Comparison of ENCODE assay signal across 9 cellular contexts in the genomic region with DNA sequence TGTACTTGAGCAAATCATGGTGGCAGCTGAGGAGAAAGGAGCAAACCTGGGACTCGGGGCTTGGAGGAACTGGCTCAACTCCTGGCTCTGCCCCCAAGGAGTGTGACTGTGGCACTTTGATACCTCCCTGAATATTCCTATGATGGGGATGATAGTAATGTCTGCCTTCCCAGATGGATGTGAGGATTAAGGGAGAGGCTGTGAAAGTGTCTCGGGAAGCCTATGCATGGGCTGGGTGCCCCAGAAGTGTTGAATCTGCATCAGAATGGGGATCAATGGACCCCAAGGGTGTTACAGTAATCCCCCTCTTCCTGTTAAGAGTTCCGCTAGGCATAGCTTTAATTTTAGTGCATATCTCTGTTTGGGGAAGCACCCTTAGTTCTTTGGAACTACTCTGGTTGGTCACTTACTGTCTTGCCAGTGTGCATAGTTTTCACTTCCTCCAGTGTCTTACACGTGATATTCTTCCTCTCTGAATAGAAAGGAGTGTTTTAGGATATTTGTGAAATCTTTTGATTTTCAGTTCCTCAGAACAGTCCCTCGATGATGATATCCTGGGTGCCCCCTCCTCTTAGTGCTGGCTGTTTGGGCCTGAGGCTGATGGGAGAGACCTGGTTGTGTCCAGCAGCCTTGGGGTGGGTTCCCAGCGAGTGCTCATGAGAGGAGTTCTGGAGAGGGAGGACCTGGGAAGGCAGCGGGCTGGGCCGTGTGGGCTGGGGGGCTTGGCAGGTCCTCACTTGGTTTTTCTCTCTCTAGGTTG.
DNase-seq lines count a peak whose midpoint lies in the region; ATAC-seq and FAIRE-seq lines count a peak whose summit lies in the region.
"Had no signal": no experiment of that assay in that cellular context is flagged by ENCODE, and none has a peak within 500 bp of the region (broad histone marks: within the 10 kb centered on the region; RNA-seq: fewer than 3 reads in every experiment).

No MANE protein-coding gene starts in this region.

- H3K36me3 ChIP-seq in iPS DF 6.9 (ENCODE audit: control insufficient read depth, insufficient read depth, low read length): no peaks in the 10 kb centered on the region

- peak; percentile 25 for DNase-seq in iPS DF 6.9 (ENCODE audit: low read depth, low spot score)
- no peak for DNase-seq in HTR-8/SVneo (ENCODE audit: insufficient read length, low spot score)
- no peak for DNase-seq in stimulated activated CD4-positive, alpha-beta T cell treated with anti-CD3 and anti-CD28 coated beads, Interleukin-2, amount 100 ng/mL, for 48 hours
- no peak for DNase-seq in T1000 (lab: John Stamatoyannopoulos, UW)
- no peak for DNase-seq in NCI-H2227 treated with DMSO at 0.1 percent for 48 hours (lab: John Stamatoyannopoulos, UW)

- WGBS in iPS DF 6.9 (ENCODE audit: insufficient coverage, insufficient read length): no CpG with 5 or more reads among the region's 8 CpGs

- no peak for FAIRE-seq in HTR-8/SVneo (lab: Jason Lieb, UNC)
- FAIRE-seq: keratinocyte had no signal

- ATAC-seq in GM18502 (IDR thresholded peaks at IDR 0.05; ENCODE audit: poor library complexity, unreplicated experiment) (peak; percentile 78), GM21526 (IDR thresholded peaks at IDR 0.05; ENCODE audit: low FRiP score, unreplicated experiment) (peak; percentile 94), HG03460 (IDR thresholded peaks at IDR 0.05; ENCODE audit: unreplicated experiment) (peak; percentile 79)

- no peak overlapping the region for H3K27ac ChIP-seq in iPS DF 6.9 (ENCODE audit: low read length)

- H3K9me3 ChIP-seq in iPS DF 6.9 (ENCODE audit: control insufficient read depth, insufficient read depth, low read length): no peaks in the 10 kb centered on the region

- peaks cover 9% of the 10 kb centered on the region for H3K4me1 ChIP-seq in iPS DF 6.9 (ENCODE audit: control insufficient read depth, insufficient read depth, low read length)

- no peaks in the 10 kb centered on the region for H3K27me3 ChIP-seq in iPS DF 6.9 (ENCODE audit: control insufficient read depth, insufficient read depth, low read length)

- no peak overlapping the region for H3K4me3 ChIP-seq in iPS DF 6.9 (ENCODE audit: low read length)
